Comparison of ENCODE assay signal across 15 cellular contexts in genomic region chr6:72238900-72239299, GRCh38.
"Had no signal": no experiment of that assay in that cellular context is flagged by ENCODE, and none has a peak within 500 bp of the region (broad histone marks: within the 10 kb centered on the region; RNA-seq: fewer than 3 reads in every experiment).

No MANE protein-coding gene starts in this region.

- H3K4me3 ChIP-seq: ascending aorta, dorsolateral prefrontal cortex, esophagus muscularis mucosa, heart left ventricle, left lung, sigmoid colon had no signal

- H3K27me3 ChIP-seq: ascending aorta, dorsolateral prefrontal cortex, esophagus muscularis mucosa, heart left ventricle, left lung, sigmoid colon had no signal

- H3K36me3 ChIP-seq: ascending aorta, esophagus muscularis mucosa, heart left ventricle, left lung, sigmoid colon had no signal

- DNase-seq: activated CD4-positive, alpha-beta memory T cell treated with anti-CD3 and anti-CD28 coated beads for 36 hours; activated CD4-positive, alpha-beta T cell treated with anti-CD3 and anti-CD28 coated beads for 1 hour; activated gamma-delta T cell; activated T-cell treated with anti-CD3 and anti-CD28 coated beads, Interleukin-2, amount 50 U/mL, for 48 hours; dorsolateral prefrontal cortex; foreskin melanocyte; heart left ventricle; left lung; sigmoid colon; stimulated activated CD4-positive, alpha-beta T cell treated with anti-CD3 and anti-CD28 coated beads, Interleukin-4, amount 100 ng/mL, for 24 hours; stimulated activated naive CD8-positive, alpha-beta T cell treated with anti-CD3 and anti-CD28 coated beads, Interleukin-15, amount 100 ng/mL, for 72 hours; T-cell; T1000 had no signal

- H3K4me1 ChIP-seq: ascending aorta, esophagus muscularis mucosa, heart left ventricle, left lung, sigmoid colon had no signal

- H3K27ac ChIP-seq: ascending aorta, dorsolateral prefrontal cortex, esophagus muscularis mucosa, heart left ventricle, left lung, sigmoid colon had no signal

- H3K9me3 ChIP-seq: ascending aorta, esophagus muscularis mucosa, heart left ventricle, left lung, sigmoid colon had no signal

- ATAC-seq: heart left ventricle; left lung; stimulated activated naive CD8-positive, alpha-beta T cell treated with anti-CD3 and anti-CD28 coated beads, Interleukin-15, amount 100 ng/mL, for 72 hours; T-cell had no signal
